8 cellular contexts compared by ENCODE assay signal in genomic region chr1:180230791-180231505, GRCh38. TPM values are rescaled to one million over a fixed set of nuclear protein-coding genes. Genes with fewer than 3 reads are reported as not detected.
DNase-seq lines count a peak whose midpoint lies in the region; ATAC-seq and TF ChIP-seq lines count a peak whose summit lies in the region.

No MANE protein-coding gene starts in this region.

- H3K4me1 Mint-ChIP-seq in nephron, result peaks cover 26% of the 10 kb centered on the region

- H3K4me3 ChIP-seq in esophagus (ENCODE audit: low read depth in 1 of 2, low read length in 2 of 2), result peak overlapping the region; percentile 26 to 62

- H3K9me3 Mint-ChIP-seq in nephron, result no peaks in the 10 kb centered on the region

- H3K9me3 ChIP-seq in esophagus (ENCODE audit: control insufficient read depth in 2 of 2, insufficient read depth in 1 of 2, low read depth in 1 of 2, low read length in 1 of 2), result peaks cover 0 to 3% of the 10 kb centered on the region in 2 donors

- peaks cover 13 to 42% of the 10 kb centered on the region in 2 donors for H3K4me1 ChIP-seq in esophagus (ENCODE audit: control insufficient read depth in 2 of 2, insufficient read depth in 2 of 2, low read length in 1 of 2)

- ATAC-seq in SK-N-SH treated with all-trans-retinoic acid at 6 μM for 48 hours (peak; percentile 40), HG03439 (IDR thresholded peaks at IDR 0.05; ENCODE audit: unreplicated experiment) (no peak), GM19023 (IDR thresholded peaks at IDR 0.05; ENCODE audit: unreplicated experiment) (no peak), HG03025 (IDR thresholded peaks at IDR 0.05; ENCODE audit: low FRiP score, unreplicated experiment) (no peak)

- no peak for TF ChIP-seq CTCF in nephron (IDR thresholded peaks at IDR 0.05; ENCODE audit: unreplicated experiment in 3 of 3)

- H3K27me3 Mint-ChIP-seq in nephron (ENCODE audit: low read depth), result peaks cover 97% of the 10 kb centered on the region

- no peaks in the 10 kb centered on the region for H3K36me3 ChIP-seq in esophagus (ENCODE audit: control insufficient read depth in 2 of 2, insufficient read depth in 2 of 2, low read length in 1 of 2)

- H3K27ac Mint-ChIP-seq in nephron, result no peak overlapping the region

- peak overlapping the region; percentile 75 to 77 (median 77) for H3K4me3 Mint-ChIP-seq in nephron

- H3K27me3 ChIP-seq in esophagus (ENCODE audit: control insufficient read depth in 1 of 2, insufficient read depth in 2 of 2, low read length in 2 of 2), result peaks cover 13 to 51% of the 10 kb centered on the region in 2 donors

- no peak overlapping the region for H3K27ac ChIP-seq in esophagus (ENCODE audit: low read depth in 2 of 2, low read length in 1 of 2)

- WGBS in esophagus, 2 donors, result 0 to 1% methylated on average over 58 to 65 of the region's 65 CpGs

- H3K36me3 Mint-ChIP-seq in nephron (ENCODE audit: low read depth), result no peaks in the 10 kb centered on the region

- DNase-seq in stimulated activated CD4-positive, alpha-beta T cell treated with anti-CD3 and anti-CD28 coated beads, Interleukin-15, amount 100 ng/mL, for 24 hours, result peak; percentile 32
- no peak for DNase-seq in stimulated activated CD4-positive, alpha-beta T cell treated with anti-CD3 and anti-CD28 coated beads, Interleukin-4, amount 100 ng/mL, for 24 hours

TF ChIP-seq in SK-N-SH treated with all-trans-retinoic acid at 6 μM for 48 hours, 23 proteins besides CTCF, POLR2A, EP300 and RAD21:
- no peak for TF ChIP-seq POU6F1 (CRISPR knock-in tag; IDR thresholded peaks at IDR 0.05; ENCODE audit: borderline replicate concordance, low read depth)
- no peak for TF ChIP-seq RARB (CRISPR knock-in tag; IDR thresholded peaks at IDR 0.05)
- no peak for TF ChIP-seq CSRNP3 (CRISPR knock-in tag; IDR thresholded peaks at IDR 0.05)
- no peak for TF ChIP-seq ZNF70 (CRISPR knock-in tag; IDR thresholded peaks at IDR 0.05)
- no peak for TF ChIP-seq TOX (CRISPR knock-in tag; IDR thresholded peaks at IDR 0.05; ENCODE audit: borderline replicate concordance)
- TF ChIP-seq TCF4 (CRISPR knock-in tag; IDR thresholded peaks at IDR 0.05; ENCODE audit: borderline replicate concordance), result no peak
- no peak for TF ChIP-seq ISL1 (CRISPR knock-in tag; IDR thresholded peaks at IDR 0.05)
- no peak for TF ChIP-seq PATZ1 (CRISPR knock-in tag; IDR thresholded peaks at IDR 0.05; ENCODE audit: borderline replicate concordance)
- no peak for TF ChIP-seq ESRRG (CRISPR knock-in tag; IDR thresholded peaks at IDR 0.05)
- TF ChIP-seq CREB5 (CRISPR knock-in tag; IDR thresholded peaks at IDR 0.05; ENCODE audit: low read depth), result no peak
- no peak for TF ChIP-seq ZC3H10 (CRISPR knock-in tag; IDR thresholded peaks at IDR 0.05)
- TF ChIP-seq BACH2 (CRISPR knock-in tag; IDR thresholded peaks at IDR 0.05; ENCODE audit: borderline replicate concordance), result no peak
- TF ChIP-seq CSDC2 (CRISPR knock-in tag; IDR thresholded peaks at IDR 0.05), result no peak
- no peak for TF ChIP-seq ZFP3 (CRISPR knock-in tag; IDR thresholded peaks at IDR 0.05)
- no peak for TF ChIP-seq ZFP30 (CRISPR knock-in tag; IDR thresholded peaks at IDR 0.05)
- no peak for TF ChIP-seq PPARA (CRISPR knock-in tag; IDR thresholded peaks at IDR 0.05; ENCODE audit: borderline replicate concordance)
- no peak for TF ChIP-seq SNAI2 (CRISPR knock-in tag; IDR thresholded peaks at IDR 0.05)
- TF ChIP-seq OSR1 (CRISPR knock-in tag; IDR thresholded peaks at IDR 0.05), result no peak
- TF ChIP-seq TSHZ2 (CRISPR knock-in tag; IDR thresholded peaks at IDR 0.05), result no peak
- TF ChIP-seq ARNTL (CRISPR knock-in tag; IDR thresholded peaks at IDR 0.05; ENCODE audit: borderline replicate concordance, low read depth), result no peak

RNA-seq across cellular contexts. Expression of gene LHX4, which starts 0.9 kb away (rescaled TPM):
- polyA plus RNA-seq in esophagus, result under 1 TPM; 0.13 to 0.28 TPM
